9 cellular contexts compared by ENCODE assay signal in genomic region chr1:164561007-164561406, GRCh38. TPM values are rescaled to one million over a fixed set of nuclear protein-coding genes. Genes with fewer than 3 reads are reported as not detected.
DNase-seq lines count a peak whose midpoint lies in the region; ATAC-seq and TF ChIP-seq lines count a peak whose summit lies in the region.
"Had no signal": no experiment of that assay in that cellular context is flagged by ENCODE, and none has a peak within 500 bp of the region (broad histone marks: within the 10 kb centered on the region; RNA-seq: fewer than 3 reads in every experiment).

No MANE protein-coding gene starts in this region.

- peaks cover 22% of the 10 kb centered on the region for H3K27me3 Mint-ChIP-seq in brain

- H3K27me3 ChIP-seq in kidney epithelial cell (ENCODE audit: control insufficient read depth, insufficient read depth, low read length): no peaks in the 10 kb centered on the region
- H3K27me3 ChIP-seq in subcutaneous abdominal adipose tissue (ENCODE audit: control insufficient read depth in 5 of 5, insufficient read depth in 4 of 5, low read length in 5 of 5): no peaks in the 10 kb centered on the region

- no peak for ATAC-seq in HG03025 (IDR thresholded peaks at IDR 0.05; ENCODE audit: low FRiP score, unreplicated experiment)

- H3K36me3 ChIP-seq in kidney epithelial cell (ENCODE audit: control insufficient read depth, insufficient read depth, low read length) (no peaks in the 10 kb centered on the region), subcutaneous abdominal adipose tissue (ENCODE audit: control insufficient read depth in 5 of 5, insufficient read depth in 5 of 5, low read length in 5 of 5) (no peaks in the 10 kb centered on the region)

- H3K4me3 ChIP-seq in kidney epithelial cell (ENCODE audit: low read depth, low read length) (peak overlapping the region; percentile 73), subcutaneous abdominal adipose tissue (ENCODE audit: low read depth in 1 of 5, low read length in 5 of 5) (peak overlapping the region; percentile 64 to 92 (median 80))

- peak; percentile 40 for DNase-seq in DMS 273 (lab: John Stamatoyannopoulos, UW; ENCODE audit: unreplicated experiment)
- no peak for DNase-seq in DMS 273 treated with DMSO at 0.1 percent for 48 hours (lab: John Stamatoyannopoulos, UW)
- no peak for DNase-seq in kidney epithelial cell (ENCODE audit: low read depth)
- no peak for DNase-seq in NCI-H1436 treated with DMSO at 0.1 percent for 48 hours (lab: John Stamatoyannopoulos, UW)
- no peak for DNase-seq in GM13977 (ENCODE audit: low spot score)

- H3K9me3 ChIP-seq in subcutaneous abdominal adipose tissue (ENCODE audit: control insufficient read depth in 5 of 5, low read length in 5 of 5): no peaks in the 10 kb centered on the region

- peak overlapping the region; percentile 89 to 99 (median 95) for H3K4me3 Mint-ChIP-seq in brain

- H3K27ac Mint-ChIP-seq in brain: peak overlapping the region; percentile 96 to 100 (median 97)

- peaks cover 0 to 49% (median 32%) of the 10 kb centered on the region in 5 donors for H3K4me1 ChIP-seq in subcutaneous abdominal adipose tissue (ENCODE audit: control insufficient read depth in 5 of 5, insufficient read depth in 5 of 5, low read length in 5 of 5)

- H3K9ac ChIP-seq in subcutaneous abdominal adipose tissue (ENCODE audit: low read length in 5 of 5): peak overlapping the region; percentile 73 to 97 (median 83)

- peaks cover 55% of the 10 kb centered on the region for H3K4me1 Mint-ChIP-seq in brain

- in situ Hi-C loops in GM13977 (cut with MboI; ENCODE audit: low pct_unique_long_range_greater_than_20kb, low sequenced_read_pairs, unreplicated experiment): no loop called here

- no peaks in the 10 kb centered on the region for H3K36me3 Mint-ChIP-seq in brain

- TF ChIP-seq CTCF in brain (conservative IDR thresholded peaks at IDR 0.05) (no peak), kidney epithelial cell (IDR thresholded peaks at IDR 0.05; ENCODE audit: insufficient read depth, low read length, poor library complexity, severe bottlenecking) (no peak), GM13977 (IDR thresholded peaks at IDR 0.05; ENCODE audit: extremely low read depth, insufficient read depth, missing control alignments) (no peak)

- H3K27ac ChIP-seq in subcutaneous abdominal adipose tissue (ENCODE audit: low read depth, low read length): peak overlapping the region; percentile 95
- H3K27ac ChIP-seq: 22Rv1 had no signal

- no peaks in the 10 kb centered on the region for H3K9me3 Mint-ChIP-seq in brain

RNA-seq across cellular contexts. Expression of gene PBX1, which starts 2.0 kb away (rescaled TPM):
- 72.1 TPM for polyA plus RNA-seq in brain (ENCODE audit: insufficient read depth, low read depth, low replicate concordance)
- 5.7 and 6.8 TPM in 2 replicates for total RNA-seq in kidney epithelial cell
